ENCODE assay signal across 15 cellular contexts in the genomic region with DNA sequence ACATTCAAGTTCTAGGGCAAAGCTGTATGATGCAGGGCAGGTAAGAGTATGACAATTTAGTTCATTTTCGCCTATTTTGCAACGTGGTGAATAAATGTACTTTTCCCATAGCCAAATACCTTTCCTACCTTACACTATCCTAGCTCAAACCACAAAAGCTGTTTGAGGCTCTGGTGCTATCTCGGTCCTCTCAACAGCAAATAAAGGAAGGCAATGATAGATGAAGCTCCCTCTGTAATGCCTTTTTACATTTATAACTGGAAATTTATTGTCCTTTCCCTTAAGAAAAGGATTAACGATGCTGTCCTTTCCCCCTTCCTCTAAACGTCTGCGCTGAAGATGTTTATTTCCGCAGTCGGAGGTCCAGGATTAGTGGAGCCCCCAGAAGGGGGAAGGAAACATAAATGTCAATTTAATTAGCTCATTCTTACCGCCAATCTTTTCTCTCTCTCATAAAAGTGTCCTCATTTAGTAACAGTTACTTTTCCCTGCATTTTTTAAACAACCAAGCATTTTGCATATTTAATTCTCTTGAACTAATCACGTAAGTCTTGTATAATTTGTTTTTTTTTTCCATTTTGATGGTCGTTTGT.
DNase-seq lines count a peak whose midpoint lies in the region; ATAC-seq and TF ChIP-seq lines count a peak whose summit lies in the region.
"Had no signal": no experiment of that assay in that cellular context is flagged by ENCODE, and none has a peak within 500 bp of the region (broad histone marks: within the 10 kb centered on the region; RNA-seq: fewer than 3 reads in every experiment).

No MANE protein-coding gene starts in this region.

- CTCF ChIA-PET in A673 (lab: Charles Lee) = interaction anchor here (0.6 to 1.0 kb wide), 2 partner anchors 10 to 1103 kb away, joined by 3 to 8 read pairs; no protein-coding TSS in a partner anchor
- CTCF ChIA-PET in activated CD8-positive, alpha-beta T cell treated with anti-CD3 and anti-CD28 coated beads for 36 hours (lab: Charles Lee) = interaction anchor here (0.9 to 4.8 kb wide), 6 partner anchors 9 to 389 kb away, joined by 3 to 24 read pairs (median 3); no protein-coding TSS in a partner anchor

- H3K4me2 ChIP-seq in DOHH2 (ENCODE audit: low read length) = peak overlapping the region; percentile 53

- no peaks in the 10 kb centered on the region for H3K9me3 Mint-ChIP-seq in activated CD8-positive, alpha-beta T cell treated with anti-CD3 and anti-CD28 coated beads for 36 hours
- H3K9me3 Mint-ChIP-seq in immature natural killer cell = no peaks in the 10 kb centered on the region
- H3K9me3 Mint-ChIP-seq: brain; stimulated activated naive CD8-positive, alpha-beta T cell treated with anti-CD3 and anti-CD28 coated beads, Interleukin-15, amount 100 ng/mL, for 72 hours had no signal

- H3K9me3 ChIP-seq in A673 (ENCODE audit: low read depth, low read length, poor library complexity, severe bottlenecking) (no peaks in the 10 kb centered on the region), DOHH2 (ENCODE audit: control insufficient read depth, insufficient read depth, low read length) (no peaks in the 10 kb centered on the region)

- H3K4me1 Mint-ChIP-seq in activated CD8-positive, alpha-beta T cell treated with anti-CD3 and anti-CD28 coated beads for 36 hours (ENCODE audit: low read depth) = peaks cover 83% of the 10 kb centered on the region
- peaks cover 95% of the 10 kb centered on the region in 2 donors for H3K4me1 Mint-ChIP-seq in immature natural killer cell

- BruUV-seq in A673 (replicated peaks; lab: Mats Ljungman, UMichigan) = no TSS peak

- TF ChIP-seq CTCF in A673 (conservative IDR thresholded peaks at IDR 0.05; ENCODE audit: low read depth, low read length) (no peak), DOHH2 (IDR thresholded peaks at IDR 0.05; ENCODE audit: low read depth, low read length, poor library complexity, severe bottlenecking) (no peak)
- no peak for TF ChIP-seq CTCF in activated CD8-positive, alpha-beta T cell treated with anti-CD3 and anti-CD28 coated beads for 36 hours (IDR thresholded peaks at IDR 0.05)

- peaks cover 20% of the 10 kb centered on the region for H3K79me2 ChIP-seq in DOHH2 (ENCODE audit: control insufficient read depth, low read length)

- H3K4me3 ChIP-seq in A673 (ENCODE audit: low read depth, low read length, poor library complexity, severe bottlenecking) (peak overlapping the region; percentile 6), DOHH2 (ENCODE audit: low read length) (peak overlapping the region; percentile 17)

- peak; percentile 95 for DNase-seq in A673 (ENCODE audit: low spot score)
- DNase-seq in activated CD8-positive, alpha-beta T cell treated with anti-CD3 and anti-CD28 coated beads for 36 hours = no peak
- no peak for DNase-seq in immature natural killer cell
- no peak for DNase-seq in NCI-H526 (lab: John Stamatoyannopoulos, UW)
- no peak for DNase-seq in stimulated activated CD4-positive, alpha-beta T cell treated with anti-CD3 and anti-CD28 coated beads, Interleukin-4, amount 100 ng/mL, for 4 hours
- DNase-seq in GOT3 (lab: John Stamatoyannopoulos, UW) = no peak
- DNase-seq: hypothalamus; Kasumi-1; NCI-H2107; stimulated activated CD4-positive, alpha-beta T cell treated with anti-CD3 and anti-CD28 coated beads, Interleukin-4, amount 100 ng/mL, for 1 hour; stimulated activated naive CD8-positive, alpha-beta T cell treated with anti-CD3 and anti-CD28 coated beads, Interleukin-15, amount 100 ng/mL, for 72 hours had no signal

- peak overlapping the region; percentile 76 for H3K27ac Mint-ChIP-seq in activated CD8-positive, alpha-beta T cell treated with anti-CD3 and anti-CD28 coated beads for 36 hours
- H3K27ac Mint-ChIP-seq in immature natural killer cell = peak overlapping the region; percentile 94 to 100 (median 98)

- POLR2A ChIA-PET in A673 (lab: Charles Lee; ENCODE audit: low non-redundant PET) = interaction anchor here (1.1 kb wide), 1 partner anchor 17 kb away, joined by 5 read pairs; no protein-coding TSS in a partner anchor
- POLR2A ChIA-PET in activated CD8-positive, alpha-beta T cell treated with anti-CD3 and anti-CD28 coated beads for 36 hours (lab: Charles Lee) = interaction anchor here (1.4 to 2.7 kb wide), 3 partner anchors 10 to 82 kb away, joined by 4 to 9 read pairs (median 8); no protein-coding TSS in a partner anchor

- H3K27ac ChIP-seq in A673 (ENCODE audit: low read depth, low read length, poor library complexity, severe bottlenecking) (no peak overlapping the region), DOHH2 (ENCODE audit: low read depth, low read length) (no peak overlapping the region)

- H3K36me3 Mint-ChIP-seq in activated CD8-positive, alpha-beta T cell treated with anti-CD3 and anti-CD28 coated beads for 36 hours (ENCODE audit: low read depth) = peaks cover 50% of the 10 kb centered on the region
- peaks cover 12 to 33% (median 16%) of the 10 kb centered on the region in 3 donors for H3K36me3 Mint-ChIP-seq in immature natural killer cell
- H3K36me3 Mint-ChIP-seq: brain had no signal

- no peaks in the 10 kb centered on the region for H3F3A ChIP-seq in DOHH2 (ENCODE audit: control insufficient read depth, insufficient read depth)

- intact Hi-C loops in A673 (cut with micrococcal nuclease; ENCODE audit: unreplicated experiment) = loop anchor here (2.0 to 10.0 kb wide), 3 partner anchors 17 to 345 kb away; no protein-coding TSS in a partner anchor
- intact Hi-C loops in activated CD8-positive, alpha-beta T cell treated with anti-CD3 and anti-CD28 coated beads for 36 hours (cut with micrococcal nuclease) = loop anchor here (5.0 kb wide), 1 partner anchor 113 kb away; a partner anchor contains a TSS

- H3K36me3 ChIP-seq in A673 (ENCODE audit: insufficient read depth, low read length, poor library complexity, severe bottlenecking) (no peaks in the 10 kb centered on the region), DOHH2 (ENCODE audit: control insufficient read depth, low read length) (peaks cover 10% of the 10 kb centered on the region; the same call in 1 of the 2 replicates)

- H3K27me3 ChIP-seq in A673 (replicated peaks; ENCODE audit: insufficient read depth, low read depth, low read length, poor library complexity) = no peaks in the 10 kb centered on the region
- no peaks in the 10 kb centered on the region for H3K27me3 ChIP-seq in DOHH2 (ENCODE audit: control insufficient read depth, low read length)

- H3K4me1 ChIP-seq in A673 (ENCODE audit: insufficient read depth, low read length, poor library complexity, severe bottlenecking) (peaks cover 59% of the 10 kb centered on the region), DOHH2 (ENCODE audit: control insufficient read depth, low read length) (peaks cover 58% of the 10 kb centered on the region)

- no peaks in the 10 kb centered on the region for H3K9me2 ChIP-seq in DOHH2 (replicated peaks; ENCODE audit: control insufficient read depth, low read length)

- H4K20me1 ChIP-seq in DOHH2 (ENCODE audit: control insufficient read depth, insufficient read depth, low read depth, low read length) = peaks cover 25% of the 10 kb centered on the region; the same call in 1 of the 2 replicates

- ATAC-seq in activated CD8-positive, alpha-beta T cell treated with anti-CD3 and anti-CD28 coated beads for 36 hours = no peak
- no peak for ATAC-seq in GM19452 (IDR thresholded peaks at IDR 0.05; ENCODE audit: unreplicated experiment)

- no peak overlapping the region for H3K4me3 Mint-ChIP-seq in activated CD8-positive, alpha-beta T cell treated with anti-CD3 and anti-CD28 coated beads for 36 hours
- peak overlapping the region; percentile 66 to 73 (median 71) for H3K4me3 Mint-ChIP-seq in immature natural killer cell
- H3K4me3 Mint-ChIP-seq: brain had no signal

- H3K27me3 Mint-ChIP-seq in activated CD8-positive, alpha-beta T cell treated with anti-CD3 and anti-CD28 coated beads for 36 hours = no peaks in the 10 kb centered on the region
- H3K27me3 Mint-ChIP-seq in immature natural killer cell (ENCODE audit: low read depth in 3 of 3) = peaks cover 4 to 42% (median 28%) of the 10 kb centered on the region in 3 donors
- H3K27me3 Mint-ChIP-seq: brain; progenitor cell of endocrine pancreas; stimulated activated naive CD8-positive, alpha-beta T cell treated with anti-CD3 and anti-CD28 coated beads, Interleukin-15, amount 100 ng/mL, for 72 hours had no signal
